Comparison of ENCODE assay signal across 22 cellular contexts in genomic region chr2:119645173-119645846, GRCh38. TPM values are rescaled to one million over a fixed set of nuclear protein-coding genes. Genes with fewer than 3 reads are reported as not detected.
DNase-seq lines count a peak whose midpoint lies in the region; ATAC-seq, FAIRE-seq and TF ChIP-seq lines count a peak whose summit lies in the region.
"Had no signal": no experiment of that assay in that cellular context is flagged by ENCODE, and none has a peak within 500 bp of the region (broad histone marks: within the 10 kb centered on the region; RNA-seq: fewer than 3 reads in every experiment).

No MANE protein-coding gene starts in this region.

- H4K91ac ChIP-seq in trophoblast cell (ENCODE audit: low read depth, low read length) = no peak overlapping the region

- H3K27me3 ChIP-seq in bronchial epithelial cell (ENCODE audit: control insufficient read depth, insufficient read depth, low read length) (no peaks in the 10 kb centered on the region), trophoblast cell (ENCODE audit: insufficient read depth, low read length) (no peaks in the 10 kb centered on the region)

- H3K9ac ChIP-seq in trophoblast cell (ENCODE audit: low read length) = no peak overlapping the region

- no peak overlapping the region for H3K4me2 ChIP-seq in trophoblast cell (ENCODE audit: low read length)

- FAIRE-seq in bronchial epithelial cell (lab: Jason Lieb, UNC) = no peak
- FAIRE-seq: colon, H54 had no signal

- H4K12ac ChIP-seq in trophoblast cell (ENCODE audit: low read depth, low read length) = no peak overlapping the region

- H3K4me1 ChIP-seq in trophoblast cell (ENCODE audit: control insufficient read depth in 1 of 2, insufficient read depth in 2 of 2, low read length in 2 of 2) = no peaks in the 10 kb centered on the region

- H3K36me3 ChIP-seq in bronchial epithelial cell (ENCODE audit: control insufficient read depth, insufficient read depth, low read length) (no peaks in the 10 kb centered on the region), trophoblast cell (ENCODE audit: control insufficient read depth in 1 of 2, insufficient read depth in 2 of 2, low read length in 2 of 2) (no peaks in the 10 kb centered on the region)

- no peak overlapping the region for H2BK120ac ChIP-seq in trophoblast cell (ENCODE audit: insufficient read depth, low read length, poor library complexity)

- DNase-seq in EL (peak; percentile 62), NCI-H2171 treated with DMSO at 0.1 percent for 48 hours (lab: John Stamatoyannopoulos, UW) (peak; percentile 51), bronchial epithelial cell (ENCODE audit: low read depth) (peak; percentile 20), kidney tubule cell (ENCODE audit: low spot score) (peak; percentile 20), NCI-H2227 treated with DMSO at 0.1 percent for 48 hours (lab: John Stamatoyannopoulos, UW) (no peak), NCI-H2081 treated with DMSO at 0.1 percent for 48 hours (lab: John Stamatoyannopoulos, UW) (no peak), trophoblast cell (no peak)
- DNase-seq: activated CD4-positive, alpha-beta T cell treated with anti-CD3 and anti-CD28 coated beads, Interleukin-2, amount 10 ng/mL, durations not matched to agents 7 days and 5 days; activated CD8-positive, alpha-beta memory T cell treated with anti-CD3 and anti-CD28 coated beads, Interleukin-2, amount 10 ng/mL, durations not matched to agents 7 days and 5 days; CD4-positive, alpha-beta T cell; KBM-7; naive B cell; NCI-H2081; NCI-H510A treated with DMSO at 0.1 percent for 48 hours; occipital lobe; retina; stimulated activated CD4-positive, alpha-beta T cell treated with anti-CD3 and anti-CD28 coated beads, Interleukin-2, amount 100 ng/mL, for 48 hours; stimulated activated naive CD4-positive, alpha-beta T cell treated with Interleukin-2 at 50 U/mL for 16 hours had no signal

- no peaks in the 10 kb centered on the region for H3K79me1 ChIP-seq in trophoblast cell (ENCODE audit: low read length)

- no peak overlapping the region for H3K18ac ChIP-seq in trophoblast cell (ENCODE audit: low read length)

- TF ChIP-seq CTCF in bronchial epithelial cell (IDR thresholded peaks at IDR 0.05; ENCODE audit: insufficient read depth, low read length, severe bottlenecking) = no peak

- H3K4me3 ChIP-seq in bronchial epithelial cell (ENCODE audit: low read depth, low read length) (no peak overlapping the region), trophoblast cell (ENCODE audit: low read depth, low read length) (no peak overlapping the region)

- H3K4ac ChIP-seq in trophoblast cell (ENCODE audit: low read depth, low read length) = no peak overlapping the region

- H2AFZ ChIP-seq in trophoblast cell (ENCODE audit: insufficient read depth, low read length, poor library complexity) = no peak overlapping the region

- no CpG with 5 or more reads among the region's 3 CpGs for WGBS in trophoblast cell (ENCODE audit: extremely low coverage, insufficient coverage, insufficient read length)

- ATAC-seq in HG02884 (IDR thresholded peaks at IDR 0.05; ENCODE audit: unreplicated experiment) = no peak
- ATAC-seq: activated CD8-positive, alpha-beta memory T cell treated with anti-CD3 and anti-CD28 coated beads, Interleukin-2, amount 10 ng/mL, durations not matched to agents 7 days and 5 days had no signal

- H3K14ac ChIP-seq in trophoblast cell (ENCODE audit: low read length) = no peak overlapping the region

- no peak overlapping the region for H2BK12ac ChIP-seq in trophoblast cell (ENCODE audit: low read length)

- H3K23ac ChIP-seq in trophoblast cell (ENCODE audit: low read length) = no peak overlapping the region

- no peaks in the 10 kb centered on the region for H3K9me3 ChIP-seq in trophoblast cell (ENCODE audit: insufficient read depth, low read depth, low read length)

- H2AK5ac ChIP-seq in trophoblast cell (ENCODE audit: low read length) = no peak overlapping the region

- no peak overlapping the region for H2BK5ac ChIP-seq in trophoblast cell (ENCODE audit: low read depth, low read length, poor library complexity)

- H3K27ac ChIP-seq in trophoblast cell (ENCODE audit: low read depth, low read length) = no peak overlapping the region
- H3K27ac ChIP-seq: VCaP had no signal

- no peaks in the 10 kb centered on the region for H3K79me2 ChIP-seq in trophoblast cell (ENCODE audit: control insufficient read depth, insufficient read depth, low read length, poor library complexity)

- no peak overlapping the region for H4K8ac ChIP-seq in trophoblast cell (ENCODE audit: low read depth, low read length)

RNA-seq across cellular contexts. Expression of gene TMEM177, which starts 33.7 kb away (rescaled TPM):
- total RNA-seq in bronchial epithelial cell = 6.6 and 9.6 TPM in 2 replicates
- polyA plus RNA-seq in trophoblast cell (2013) = 4.8 and 5.4 TPM in 2 replicates

Comparison
In these comparisons a context has a peak if more than half of its experiments do, and no peak if none do; other contexts are left out.
1. DNase-seq: peak in EL (single experiment), NCI-H2171 treated with DMSO at 0.1 percent for 48 hours (single experiment), bronchial epithelial cell (single experiment) and kidney tubule cell (single experiment); none in NCI-H2227 treated with DMSO at 0.1 percent for 48 hours (single experiment), NCI-H2081 treated with DMSO at 0.1 percent for 48 hours (single experiment) and trophoblast cell (0 of 2).